ENCODE assay signal across 23 cellular contexts in genomic region chr17:26792486-26792885, GRCh38.
DNase-seq lines count a peak whose midpoint lies in the region; ATAC-seq and TF ChIP-seq lines count a peak whose summit lies in the region.
"Had no signal": no experiment of that assay in that cellular context is flagged by ENCODE, and none has a peak within 500 bp of the region (broad histone marks: within the 10 kb centered on the region; RNA-seq: fewer than 3 reads in every experiment).

No MANE protein-coding gene starts in this region.

- H3K27ac ChIP-seq in colonic mucosa = no peak overlapping the region
- H3K27ac ChIP-seq: C4-2B, dorsolateral prefrontal cortex, gastroesophageal sphincter, prostate gland, spleen, upper lobe of right lung had no signal

- H3K9me3 ChIP-seq in colonic mucosa = no peaks in the 10 kb centered on the region
- H3K9me3 ChIP-seq: prostate gland had no signal

- ATAC-seq in HG02852 (IDR thresholded peaks at IDR 0.05; ENCODE audit: unreplicated experiment) = no peak
- ATAC-seq: gastroesophageal sphincter; naive thymus-derived CD8-positive, alpha-beta T cell; stimulated activated effector memory CD8-positive, alpha-beta T cell treated with anti-CD3 and anti-CD28 coated beads, Interleukin-12 subunit alpha, Interleukin-12 subunit beta, amount 100 ng/mL, for 72 hours; upper lobe of right lung had no signal

- H3K4me1 ChIP-seq in colonic mucosa = no peaks in the 10 kb centered on the region
- H3K4me1 ChIP-seq: gastroesophageal sphincter, prostate gland, spleen, upper lobe of right lung had no signal

- H3K4me3 ChIP-seq in astrocyte of the spinal cord (ENCODE audit: low read depth, low read length) (no peak overlapping the region), fibroblast of the aortic adventitia (ENCODE audit: low read depth, low read length) (no peak overlapping the region), colonic mucosa (no peak overlapping the region)
- H3K4me3 ChIP-seq: dorsolateral prefrontal cortex, gastroesophageal sphincter, lung, prostate gland, spleen, upper lobe of right lung had no signal

- no peak overlapping the region for H3K9ac ChIP-seq in colonic mucosa (ENCODE audit: low read depth in 2 of 2, low read length in 2 of 2)

- intact Hi-C loops in colonic mucosa (cut with DNase I) = no loop called here

- H3K36me3 ChIP-seq in colonic mucosa = no peaks in the 10 kb centered on the region
- H3K36me3 ChIP-seq: gastroesophageal sphincter, prostate gland, spleen, upper lobe of right lung had no signal

- TF ChIP-seq CTCF in astrocyte of the spinal cord (IDR thresholded peaks at IDR 0.05; ENCODE audit: low read depth, low read length) = no peak
- no peak for TF ChIP-seq CTCF in fibroblast of the aortic adventitia (IDR thresholded peaks at IDR 0.05; ENCODE audit: insufficient read depth, low read length)
- no peak for TF ChIP-seq CTCF in colonic mucosa (IDR thresholded peaks at IDR 0.05)

- in situ Hi-C loops in astrocyte of the spinal cord (cut with HindIII; ENCODE audit: low sequenced_read_pairs) = no loop called here

- DNase-seq in HS-27A (ENCODE audit: low read depth) = peak; percentile 49
- peak; percentile 66 for DNase-seq in astrocyte of the spinal cord (ENCODE audit: low read depth, low spot score)
- peak; percentile 30 for DNase-seq in fibroblast of the aortic adventitia (ENCODE audit: low read depth)
- DNase-seq in stromal cell of bone marrow (ENCODE audit: low read depth) = peak; percentile 1
- DNase-seq in NCI-H1417 (lab: John Stamatoyannopoulos, UW) = no peak
- no peak for DNase-seq in NCI-H510A (lab: John Stamatoyannopoulos, UW)
- DNase-seq in colonic mucosa = no peak
- DNase-seq: amniotic stem cell; DMS53; dorsolateral prefrontal cortex; Kasumi-1; naive thymus-derived CD8-positive, alpha-beta T cell; NCI-H1436 treated with DMSO at 0.1 percent for 48 hours; NCI-H2227 treated with DMSO at 0.1 percent for 48 hours; SHP77; spleen; upper lobe of right lung had no signal

- H3K27me3 ChIP-seq in colonic mucosa = no peaks in the 10 kb centered on the region
- H3K27me3 ChIP-seq: dorsolateral prefrontal cortex, gastroesophageal sphincter, spleen, upper lobe of right lung had no signal

Comparison
In these comparisons a context has a peak if more than half of its experiments do, and no peak if none do; other contexts are left out.
1. DNase-seq: peak in HS-27A (single experiment), astrocyte of the spinal cord (single experiment), fibroblast of the aortic adventitia (single experiment) and stromal cell of bone marrow (single experiment); none in NCI-H1417 (0 of 3), NCI-H510A (single experiment) and colonic mucosa (single experiment).